Comparison of ENCODE assay signal across 8 cellular contexts in the genomic region with DNA sequence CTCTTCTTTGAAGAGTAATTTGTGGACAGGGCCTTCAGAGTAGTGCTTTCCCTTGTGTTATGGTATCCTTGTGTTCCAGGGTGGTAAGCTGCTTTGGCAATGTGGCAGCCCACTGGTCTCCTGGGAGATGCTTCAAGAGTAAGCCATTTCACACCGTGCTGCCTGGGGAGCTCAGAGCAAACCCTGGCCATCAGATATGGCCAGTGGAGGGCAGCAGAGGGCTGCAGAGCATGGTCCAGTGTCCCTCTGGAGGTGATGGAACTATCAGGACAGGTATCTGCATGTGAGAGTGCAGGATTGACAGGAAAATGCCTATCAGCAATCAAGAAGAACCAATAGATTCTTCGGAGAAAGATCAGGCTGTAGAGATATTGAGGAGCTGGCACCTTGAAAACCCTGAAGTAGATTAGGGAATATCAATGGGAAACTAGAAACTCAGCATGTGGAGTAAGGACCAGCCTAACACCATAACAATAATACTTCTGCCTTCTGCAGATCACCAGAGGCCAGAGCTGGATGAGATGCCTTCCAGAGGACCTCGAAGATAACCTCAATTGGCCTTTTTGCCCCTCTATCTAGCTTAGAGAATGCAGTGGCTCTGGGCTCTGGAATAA.
A peak's percentile ranks its signal among the peaks of the same experiment; 100 is the strongest.
DNase-seq lines count a peak whose midpoint lies in the region; ATAC-seq lines count a peak whose summit lies in the region.

No MANE protein-coding gene starts in this region.

- DNase-seq in NCI-H510A treated with DMSO at 0.1 percent for 48 hours (lab: John Stamatoyannopoulos, UW) (peak; percentile 60), NCI-H510A (lab: John Stamatoyannopoulos, UW) (no peak), NCI-H748 treated with DMSO at 0.1 percent for 48 hours (lab: John Stamatoyannopoulos, UW) (peak; percentile 53), cerebellum (ENCODE audit: low spot score) (peak; percentile 55), midbrain (lab: John Stamatoyannopoulos, UW) (peak; percentile 76), dedifferentiated amniotic fluid mesenchymal stem cell (ENCODE audit: extremely low spot score) (no peak)

- ATAC-seq in GM21360 (IDR thresholded peaks at IDR 0.05; ENCODE audit: unreplicated experiment), result peak; percentile 82
- ATAC-seq in HG03521 (IDR thresholded peaks at IDR 0.05; ENCODE audit: unreplicated experiment), result peak; percentile 89

Comparison
In these comparisons a context has a peak if more than half of its experiments do, and no peak if none do; other contexts are left out.
1. DNase-seq: peak in NCI-H510A treated with DMSO at 0.1 percent for 48 hours (single experiment), NCI-H748 treated with DMSO at 0.1 percent for 48 hours (single experiment), cerebellum (single experiment) and midbrain (single experiment); none in NCI-H510A (single experiment) and dedifferentiated amniotic fluid mesenchymal stem cell (single experiment).